In genomic region chr5:51636973-51637372, GRCh38 we compare ENCODE assay signal across 6 cellular contexts.
DNase-seq lines count a peak whose midpoint lies in the region; ATAC-seq, FAIRE-seq and TF ChIP-seq lines count a peak whose summit lies in the region.
"Not testable (repeated sequence)": the region's sequence is repeated elsewhere in the genome, so short reads cannot be mapped to it uniquely, and the experiment has no call there.

No MANE protein-coding gene starts in this region.

- H3K36me3 ChIP-seq in DND-41 (ENCODE audit: insufficient read depth, low read length); NT2/D1 (ENCODE audit: insufficient read depth, insufficient read length, low read length); kidney (ENCODE audit: control insufficient read depth in 1 of 2, insufficient read depth in 2 of 2, low read length in 2 of 2): not testable (repeated sequence)

- H2BK12ac ChIP-seq in H9 (ENCODE audit: insufficient read length, low read depth, low read length) = not testable (repeated sequence)

- not testable (repeated sequence) for H3K4me3 ChIP-seq in DND-41 (ENCODE audit: low read depth in 1 of 2, low read length in 2 of 2); NT2/D1 (ENCODE audit: insufficient read length, low read depth); kidney (ENCODE audit: low read length in 2 of 2)

- not testable (repeated sequence) for H2BK20ac ChIP-seq in H9 (ENCODE audit: low read depth, low read length, poor library complexity, severe bottlenecking)

- FAIRE-seq in kidney (lab: Jason Lieb, UNC) = not testable (repeated sequence)

- H4K8ac ChIP-seq in H9 (replicated peaks; ENCODE audit: insufficient read length, low read depth, low read length) = not testable (repeated sequence)

- H3K79me1 ChIP-seq in H9 (ENCODE audit: insufficient read depth, low read depth, low read length, poor library complexity, severe bottlenecking) = not testable (repeated sequence)

- H4K5ac ChIP-seq in H9 (ENCODE audit: insufficient read length, low read depth, low read length) = not testable (repeated sequence)

- not testable (repeated sequence) for H3K27ac ChIP-seq in DND-41 (ENCODE audit: low read length); H9 (ENCODE audit: insufficient read length, low read depth, low read length); kidney (ENCODE audit: low read depth in 2 of 2, low read length in 2 of 2)

- not testable (repeated sequence) for H3K27me3 Mint-ChIP-seq in H9 (ENCODE audit: low read depth); WTC11 (ENCODE audit: low read depth)

- H4K20me1 ChIP-seq in DND-41 (ENCODE audit: insufficient read depth, low read length); H9 (ENCODE audit: control insufficient read depth, insufficient read depth, insufficient read length): not testable (repeated sequence)

- H2BK5ac ChIP-seq in H9 (ENCODE audit: insufficient read length, low read length) = not testable (repeated sequence)

- H3K4me2 ChIP-seq in DND-41 (ENCODE audit: insufficient read depth, low read length); H9 (ENCODE audit: insufficient read depth, insufficient read length, low read length): not testable (repeated sequence)

- H2BK15ac ChIP-seq in H9 (ENCODE audit: low read depth, low read length) = not testable (repeated sequence)

- not testable (repeated sequence) for H3K27me3 ChIP-seq in DND-41 (ENCODE audit: insufficient read depth, low read length, poor library complexity); H9 (ENCODE audit: insufficient read depth, low read length); NT2/D1 (ENCODE audit: insufficient read depth, insufficient read length)

- intact Hi-C loops in kidney (cut with DNase I) = not testable (repeated sequence)

- not testable (repeated sequence) for H2BK120ac ChIP-seq in H9 (ENCODE audit: low read depth, low read length, poor library complexity, severe bottlenecking)

- not testable (repeated sequence) for H4K91ac ChIP-seq in H9 (ENCODE audit: insufficient read length, low read depth, low read length)

- H3K4me1 ChIP-seq in DND-41 (ENCODE audit: insufficient read depth, low read length); H9 (ENCODE audit: insufficient read depth, low read length); NT2/D1 (ENCODE audit: insufficient read depth, insufficient read length); kidney (ENCODE audit: control insufficient read depth in 1 of 2, insufficient read depth in 1 of 2, low read depth in 1 of 2, low read length in 2 of 2): not testable (repeated sequence)

- H3K4me3 Mint-ChIP-seq in H9, WTC11: not testable (repeated sequence)

- WGBS in H9 (ENCODE audit: extremely low coverage, insufficient read length, low lambda C conversion rate) = no CpG with 5 or more reads among the region's 6 CpGs

- not testable (repeated sequence) for H2AK5ac ChIP-seq in H9 (ENCODE audit: insufficient read length, low read length)

- not testable (repeated sequence) for H3K23ac ChIP-seq in H9 (ENCODE audit: insufficient read length, low read depth, low read length)

- POLR2A ChIA-PET in WTC11 (lab: Charles Lee) = not testable (repeated sequence)

- not testable (repeated sequence) for H3K4ac ChIP-seq in H9 (ENCODE audit: low read depth, low read length)

- H3K9me3 Mint-ChIP-seq in H9 (peaks cover 39 to 42% of the 10 kb centered on the region in 2 experiments), WTC11 (peaks cover 55% of the 10 kb centered on the region)

- TF ChIP-seq CTCF in DND-41 (IDR thresholded peaks at IDR 0.05; ENCODE audit: borderline replicate concordance, extremely low read depth, low read length, poor library complexity, severe bottlenecking); H9 (conservative IDR thresholded peaks at IDR 0.05); WTC11 (IDR thresholded peaks at IDR 0.05); kidney (IDR thresholded peaks at IDR 0.05; ENCODE audit: borderline replicate concordance, extremely low read depth, insufficient read depth): not testable (repeated sequence)

- ATAC-seq in DND-41 (ENCODE audit: insufficient read depth, low read depth); WTC11: not testable (repeated sequence)

- not testable (repeated sequence) for H3K27ac Mint-ChIP-seq in H9, WTC11

- H3K36me3 Mint-ChIP-seq in H9 (ENCODE audit: insufficient read depth in 1 of 3, low read depth in 3 of 3) (peaks cover 13 to 45% (median 19%) of the 10 kb centered on the region in 3 experiments), WTC11 (peaks cover 29% of the 10 kb centered on the region)

- H3K56ac ChIP-seq in H9 (ENCODE audit: insufficient read length, low read depth, low read length) = not testable (repeated sequence)

- not testable (repeated sequence) for H3K14ac ChIP-seq in H9 (ENCODE audit: insufficient read depth, low read length)

- not testable (repeated sequence) for H3K23me2 ChIP-seq in H9 (ENCODE audit: insufficient read length, low read depth, low read length, poor library complexity, severe bottlenecking)

- H3T11ph ChIP-seq in H9 (ENCODE audit: low read length) = not testable (repeated sequence)

- CTCF ChIA-PET in WTC11 (lab: Charles Lee) = not testable (repeated sequence)

- H3K79me2 ChIP-seq in DND-41 (ENCODE audit: insufficient read depth, low read length); H9 (ENCODE audit: insufficient read depth, low read length): not testable (repeated sequence)

- not testable (repeated sequence) for H3K18ac ChIP-seq in H9 (ENCODE audit: insufficient read length, low read depth, low read length)

- not testable (repeated sequence) for H3K9me3 ChIP-seq in DND-41 (ENCODE audit: insufficient read depth, low read length, severe bottlenecking); H9 (ENCODE audit: control insufficient read depth, low read depth, low read length); NT2/D1 (ENCODE audit: insufficient read depth, low read length); kidney (ENCODE audit: control insufficient read depth in 1 of 2, low read length in 2 of 2)

- not testable (repeated sequence) for H2AFZ ChIP-seq in DND-41 (ENCODE audit: low read depth, low read length); H9 (ENCODE audit: low read length)

- H3K4me1 Mint-ChIP-seq in H9 (peaks cover 8 to 11% of the 10 kb centered on the region in 2 experiments; a peak in 2 of 4 replicates), WTC11 (peaks cover 11% of the 10 kb centered on the region)

- DNase-seq in DND-41 = peak; percentile 35
- DNase-seq in H9 = peak; percentile 61
- peak; percentile 46 for DNase-seq in NCI-H69 (lab: John Stamatoyannopoulos, UW)
- DNase-seq in NT2/D1 (ENCODE audit: low read depth, low spot score) = peak; percentile 9
- DNase-seq in WTC11 (ENCODE audit: low spot score) = peak; percentile 49
- peak; percentile 25 for DNase-seq in kidney

- not testable (repeated sequence) for H3K9ac ChIP-seq in DND-41 (ENCODE audit: low read depth, low read length); H9 (ENCODE audit: extremely low read depth, insufficient read length, low read length); NT2/D1 (ENCODE audit: insufficient read length, low read depth); kidney (ENCODE audit: low read length in 2 of 2)

Comparison
In these comparisons a context has a peak if more than half of its experiments do, and no peak if none do; other contexts are left out.
1. DNase-seq: peak in every context shown above with its lines; median percentile 61 in H9; 49 in WTC11; 46 in NCI-H69; 35 in DND-41; 25 in kidney; 9 in NT2/D1.